Comparison of ENCODE assay signal across 16 cellular contexts in the genomic region with DNA sequence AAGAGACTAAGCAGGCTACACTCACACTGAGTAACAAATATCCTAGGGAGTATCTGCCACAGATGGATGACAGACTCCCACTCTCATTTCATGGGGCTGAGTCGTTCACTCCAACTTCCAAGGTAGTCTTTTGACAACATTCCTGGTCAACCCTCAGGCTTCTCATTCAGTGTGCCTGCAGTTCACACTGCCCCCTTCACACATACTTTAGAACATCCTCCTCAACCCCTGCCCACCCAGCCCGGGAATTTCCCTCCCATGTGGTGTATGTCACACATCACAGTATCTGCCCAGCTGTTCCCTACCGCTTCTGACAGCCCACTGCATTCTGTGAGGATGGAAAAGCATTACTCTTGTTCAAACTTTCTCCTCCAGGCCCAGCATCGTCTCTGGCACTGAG.
DNase-seq lines count a peak whose midpoint lies in the region; ATAC-seq, FAIRE-seq and TF ChIP-seq lines count a peak whose summit lies in the region.
"Had no signal": no experiment of that assay in that cellular context is flagged by ENCODE, and none has a peak within 500 bp of the region (broad histone marks: within the 10 kb centered on the region; RNA-seq: fewer than 3 reads in every experiment).

No MANE protein-coding gene starts in this region.

- H3K27ac ChIP-seq in mammary epithelial cell (ENCODE audit: insufficient read depth, low read depth, low read length) (no peak overlapping the region), breast epithelium (no peak overlapping the region), GM12878 (ENCODE audit: control insufficient read depth, insufficient read depth) (no peak overlapping the region), vagina (peak overlapping the region; percentile 2)
- H3K27ac ChIP-seq: Peyer's patch, suprapubic skin had no signal

- WGBS in mammary epithelial cell (ENCODE audit: low coverage, missing lambda C conversion rate) = 28% methylated on average over 4 of the region's 4 CpGs
- WGBS in GM12878 (ENCODE audit: insufficient coverage, insufficient replicate concordance, low lambda C conversion rate, missing lambda C conversion rate) = 75% methylated on average over 4 of the region's 4 CpGs

- H3K9me3 ChIP-seq in mammary epithelial cell (replicated peaks; ENCODE audit: insufficient read depth, low read length) (peaks cover 21% of the 10 kb centered on the region), breast epithelium (no peaks in the 10 kb centered on the region), GM12878 (replicated peaks; ENCODE audit: control insufficient read depth, insufficient read depth, low read length) (peaks cover 6% of the 10 kb centered on the region), vagina (no peaks in the 10 kb centered on the region)
- H3K9me3 ChIP-seq: spleen, suprapubic skin had no signal

- TF ChIP-seq EP300 in GM12878 (IDR thresholded peaks at IDR 0.05; ENCODE audit: borderline replicate concordance in 1 of 2, control insufficient read depth in 1 of 2, low read depth in 2 of 2, low read length in 2 of 2) = no peak

- H3K4me2 ChIP-seq in mammary epithelial cell (ENCODE audit: insufficient read depth, low read depth, low read length) (no peak overlapping the region), GM12878 (ENCODE audit: control insufficient read depth, insufficient read depth) (no peak overlapping the region)

- TF ChIP-seq CTCF in mammary epithelial cell (conservative IDR thresholded peaks at IDR 0.05 in 1 of 2, IDR thresholded peaks at IDR 0.05 in 1 of 2; ENCODE audit: extremely low read depth in 1 of 2, insufficient read depth in 1 of 2, low read depth in 1 of 2, low read length in 2 of 2) (no peak), breast epithelium (IDR thresholded peaks at IDR 0.05) (no peak), GM12878 (IDR thresholded peaks at IDR 0.05 in 2 of 3, conservative IDR thresholded peaks at IDR 0.05 in 1 of 3; ENCODE audit: control insufficient read depth in 2 of 3, extremely low read depth in 1 of 3, insufficient read depth in 1 of 3, low read depth in 3 of 3, low read length in 3 of 3) (no peak), vagina (IDR thresholded peaks at IDR 0.05) (no peak)

- CTCF ChIA-PET in mammary epithelial cell (lab: Charles Lee; ENCODE audit: low non-redundant PET) (interaction anchor here (0.6 kb wide), 1 partner anchor 12 kb away, joined by 3 read pairs; no protein-coding TSS in a partner anchor), GM12878 (lab: Yijun Ruan, JAX) (no interaction called here)

- dilution Hi-C loops in mammary epithelial cell (cut with HindIII; ENCODE audit: low sequenced_read_pairs) = no loop called here

- H3K9ac ChIP-seq in mammary epithelial cell (ENCODE audit: insufficient read depth, low read length) (no peak overlapping the region), GM12878 (ENCODE audit: control insufficient read depth, insufficient read depth, low read length) (no peak overlapping the region)

- H3K36me3 ChIP-seq in mammary epithelial cell (ENCODE audit: insufficient read depth, low read length) = no peaks in the 10 kb centered on the region
- no peaks in the 10 kb centered on the region for H3K36me3 ChIP-seq in breast epithelium
- peaks cover 16 to 19% of the 10 kb centered on the region in 2 experiments for H3K36me3 ChIP-seq in GM12878 (ENCODE audit: control insufficient read depth in 2 of 2, insufficient read depth in 2 of 2, low read length in 1 of 2)
- no peaks in the 10 kb centered on the region for H3K36me3 ChIP-seq in vagina
- H3K36me3 ChIP-seq: Peyer's patch, spleen, suprapubic skin had no signal

- no peak for FAIRE-seq in GM12878 (lab: Jason Lieb, UNC)
- FAIRE-seq: A204.1 had no signal

- in situ Hi-C loops in mammary epithelial cell (cut with MboI; ENCODE audit: low sequenced_read_pairs in 2 of 2) = no loop called here
- in situ Hi-C loops in GM12878 (cut with MboI) = no loop called here
- in situ Hi-C loops in ACHN (cut with HindIII; ENCODE audit: low pct_ligation_motif_present, low pct_unique_long_range_greater_than_20kb, low sequenced_read_pairs) = no loop called here

- no peak for TF ChIP-seq POLR2A in breast epithelium (IDR thresholded peaks at IDR 0.05)
- no peak for TF ChIP-seq POLR2A in GM12878 (IDR thresholded peaks at IDR 0.05; ENCODE audit: low read depth, low read length)
- no peak for TF ChIP-seq POLR2A in vagina (IDR thresholded peaks at IDR 0.05)

- no peak for TF ChIP-seq RAD21 in GM12878 (IDR thresholded peaks at IDR 0.05; ENCODE audit: insufficient read depth, low read depth, low read length)

- SMC1A ChIA-PET in GM12878 (lab: Charles Lee; ENCODE audit: uncharacterized antibody, unreplicated experiment) = interaction anchor here (1.2 kb wide), 1 partner anchor 11 kb away, joined by 4 read pairs; no protein-coding TSS in a partner anchor

- intact Hi-C loops in mammary epithelial cell (cut with micrococcal nuclease) = no loop called here
- intact Hi-C loops in breast epithelium (cut with DNase I; ENCODE audit: low total_unique reads) = no loop called here
- intact Hi-C loops in GM12878 (cut with micrococcal nuclease; ENCODE audit: unreplicated experiment) = no loop called here
- intact Hi-C loops in vagina (cut with DNase I) = no loop called here

- BruUV-seq in mammary epithelial cell (replicated peaks; lab: Mats Ljungman, UMichigan) (no TSS peak), GM12878 (replicated peaks; lab: Mats Ljungman, UMichigan) (no TSS peak)

- POLR2A ChIA-PET in GM12878 (lab: Charles Lee) = interaction anchor here (0.7 kb wide), 1 partner anchor 17 kb away, joined by 3 read pairs; no protein-coding TSS in a partner anchor

- H2AFZ ChIP-seq in mammary epithelial cell (ENCODE audit: low read depth, low read length) = no peak overlapping the region
- H2AFZ ChIP-seq in GM12878 (ENCODE audit: control insufficient read depth, low read depth, low read length) = no peak overlapping the region

- H3K27me3 ChIP-seq in mammary epithelial cell (ENCODE audit: insufficient read depth, low read length) = no peaks in the 10 kb centered on the region
- no peaks in the 10 kb centered on the region for H3K27me3 ChIP-seq in breast epithelium
- no peaks in the 10 kb centered on the region for H3K27me3 ChIP-seq in GM12878 (replicated peaks in 1 of 2; ENCODE audit: control insufficient read depth in 2 of 2, insufficient read depth in 2 of 2, low read length in 1 of 2)
- H3K27me3 ChIP-seq in vagina = no peaks in the 10 kb centered on the region
- H3K27me3 ChIP-seq: Peyer's patch, spleen, suprapubic skin had no signal

- H4K20me1 ChIP-seq in mammary epithelial cell (ENCODE audit: insufficient read depth, low read length) (no peaks in the 10 kb centered on the region), GM12878 (ENCODE audit: control insufficient read depth, insufficient read depth) (peaks cover 2% of the 10 kb centered on the region; the same call in 1 of the 2 replicates)

- peak; percentile 52 for ATAC-seq in GM12878
- no peak for ATAC-seq in HG03521 (IDR thresholded peaks at IDR 0.05; ENCODE audit: unreplicated experiment)

- H3K79me2 ChIP-seq in mammary epithelial cell (ENCODE audit: insufficient read depth, low read length) (no peaks in the 10 kb centered on the region), GM12878 (ENCODE audit: control insufficient read depth, insufficient read depth, low read length) (peaks cover 58% of the 10 kb centered on the region)

- H3K4me1 ChIP-seq in mammary epithelial cell (ENCODE audit: insufficient read depth, low read length) (no peaks in the 10 kb centered on the region), breast epithelium (no peaks in the 10 kb centered on the region), GM12878 (ENCODE audit: control insufficient read depth, insufficient read depth, low read length) (no peaks in the 10 kb centered on the region), vagina (peaks cover 31% of the 10 kb centered on the region)
- H3K4me1 ChIP-seq: Peyer's patch, suprapubic skin had no signal

- RAD21 ChIA-PET in GM12878 (lab: Charles Lee; ENCODE audit: unreplicated experiment) = no interaction called here

- DNase-seq in mammary epithelial cell (peak; percentile 51), breast epithelium (ENCODE audit: low spot score in 2 of 2) (no peak), GM12878 (ENCODE audit: low read depth, low spot score) (no peak), kidney tubule cell (ENCODE audit: low spot score) (peak; percentile 78), vagina (ENCODE audit: extremely low spot score in 2 of 2) (no peak), medulla oblongata (ENCODE audit: extremely low spot score) (no peak), ACHN (no peak)
- DNase-seq: effector memory CD4-positive, alpha-beta T cell; NCI-H1105; NCI-H524 treated with DMSO at 0.1 percent for 48 hours; nucleus accumbens; Peyer's patch; spleen had no signal

- no peak overlapping the region for H3K4me3 ChIP-seq in mammary epithelial cell (replicated peaks in 1 of 3; ENCODE audit: insufficient read depth in 1 of 3, low read depth in 2 of 3, low read length in 3 of 3)
- no peak overlapping the region for H3K4me3 ChIP-seq in breast epithelium
- no peak overlapping the region for H3K4me3 ChIP-seq in GM12878
- H3K4me3 ChIP-seq in vagina = no peak overlapping the region
- H3K4me3 ChIP-seq: Peyer's patch, spleen, suprapubic skin had no signal

TF ChIP-seq in GM12878, 131 proteins besides CTCF, POLR2A, EP300 and RAD21:
- 0 out of 2 replicates have a peak, but pooled peaks have one; percentile 14 for TF ChIP-seq TCF12 (IDR thresholded peaks at IDR 0.05; ENCODE audit: low read depth, low read length)
- no peak for TF ChIP-seq PAX8 (IDR thresholded peaks at IDR 0.05)

Comparison
In these comparisons a context has a peak if more than half of its experiments do, and no peak if none do; other contexts are left out.
1. DNase-seq: peak in mammary epithelial cell (single experiment) and kidney tubule cell (single experiment); none in breast epithelium (0 of 2), GM12878 (single experiment), vagina (0 of 2), medulla oblongata (single experiment) and ACHN (single experiment).